In the genomic region with DNA sequence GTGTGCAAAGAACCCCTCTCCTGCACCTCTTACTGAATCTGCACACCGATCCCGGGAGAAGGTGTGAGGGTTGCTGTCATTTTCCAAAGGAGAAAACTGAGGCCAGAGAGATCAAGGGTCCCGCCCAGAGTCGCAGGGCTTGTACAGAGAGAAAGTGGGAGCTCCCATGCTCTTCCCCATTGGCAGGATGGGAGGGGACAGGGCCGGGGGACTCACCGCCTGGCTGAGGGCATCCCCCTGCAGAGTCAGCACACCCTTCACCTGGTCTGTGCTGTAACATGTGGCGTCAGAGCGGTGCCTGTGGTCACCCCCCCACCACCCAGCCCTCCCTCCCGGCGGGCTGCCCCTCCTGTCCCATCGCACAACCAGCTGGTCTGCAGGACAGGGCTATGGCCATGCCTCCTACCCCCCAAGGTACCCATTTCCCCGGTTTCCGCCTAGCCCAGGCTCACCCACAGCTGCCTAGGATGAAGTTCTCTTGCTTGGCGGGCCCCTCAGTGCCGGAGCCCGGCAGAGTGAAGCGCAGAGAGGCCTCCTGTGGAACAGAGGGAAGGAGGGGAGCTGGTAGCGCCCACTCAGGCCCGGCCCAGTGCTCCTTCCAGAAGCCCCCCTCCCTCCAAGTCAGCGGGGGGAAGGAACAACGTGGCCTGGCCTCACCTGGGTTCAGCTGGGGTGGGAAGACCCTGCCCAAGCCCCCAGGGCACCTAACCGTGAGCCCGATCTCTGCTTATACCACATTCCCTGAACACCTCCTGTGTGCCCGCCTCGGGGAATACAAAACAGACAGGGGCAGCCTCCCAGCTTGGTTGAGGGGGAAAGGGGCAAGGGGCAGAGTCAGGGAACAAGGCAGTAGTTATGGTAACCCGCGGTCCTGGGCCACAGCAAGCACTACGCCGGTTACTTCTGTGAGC, we compare ENCODE assay signal across 10 cellular contexts. TPM values are rescaled to one million over a fixed set of nuclear protein-coding genes. Genes with fewer than 3 reads are reported as not detected.
DNase-seq lines count a peak whose midpoint lies in the region; ATAC-seq lines count a peak whose summit lies in the region.
"Had no signal": no experiment of that assay in that cellular context is flagged by ENCODE, and none has a peak within 500 bp of the region (broad histone marks: within the 10 kb centered on the region; RNA-seq: fewer than 3 reads in every experiment).

No MANE protein-coding gene starts in this region.

- H3K9ac ChIP-seq in iPS-15b (ENCODE audit: low read depth, low read length), result peak overlapping the region; percentile 65

- H3K9me3 Mint-ChIP-seq in activated T-helper 17 cell treated with anti-CD3 and anti-CD28 coated beads, Interleukin-2, amount 50 U/mL, for 72 hours, result no peaks in the 10 kb centered on the region
- H3K9me3 Mint-ChIP-seq in stimulated activated naive CD8-positive, alpha-beta T cell treated with anti-CD3 and anti-CD28 coated beads, Interleukin-15, amount 100 ng/mL, for 72 hours, result no peaks in the 10 kb centered on the region

- peaks cover 23% of the 10 kb centered on the region for H3K36me3 Mint-ChIP-seq in activated T-helper 17 cell treated with anti-CD3 and anti-CD28 coated beads, Interleukin-2, amount 50 U/mL, for 72 hours (ENCODE audit: low read depth)

- no peaks in the 10 kb centered on the region for H3K4me1 ChIP-seq in iPS-15b (ENCODE audit: control insufficient read depth, insufficient read depth, low read length)

- H3K27me3 Mint-ChIP-seq in activated T-helper 17 cell treated with anti-CD3 and anti-CD28 coated beads, Interleukin-2, amount 50 U/mL, for 72 hours, result no peaks in the 10 kb centered on the region
- no peaks in the 10 kb centered on the region for H3K27me3 Mint-ChIP-seq in stimulated activated naive CD8-positive, alpha-beta T cell treated with anti-CD3 and anti-CD28 coated beads, Interleukin-15, amount 100 ng/mL, for 72 hours

- no peaks in the 10 kb centered on the region for H3K27me3 ChIP-seq in iPS-15b (ENCODE audit: control insufficient read depth, insufficient read depth, low read length)

- H3K4me3 ChIP-seq in iPS-15b (ENCODE audit: low read depth, low read length), result peak overlapping the region; percentile 63

- ATAC-seq in activated T-helper 17 cell treated with anti-CD3 and anti-CD28 coated beads, Interleukin-2, amount 50 U/mL, for 72 hours (replicated peaks), result no peak
- no peak for ATAC-seq in stimulated activated naive CD8-positive, alpha-beta T cell treated with anti-CD3 and anti-CD28 coated beads, Interleukin-15, amount 100 ng/mL, for 72 hours

- H3K4me3 Mint-ChIP-seq in activated T-helper 17 cell treated with anti-CD3 and anti-CD28 coated beads, Interleukin-2, amount 50 U/mL, for 72 hours, result peak overlapping the region; percentile 81
- peak overlapping the region; percentile 82 to 91 for H3K4me3 Mint-ChIP-seq in stimulated activated naive CD8-positive, alpha-beta T cell treated with anti-CD3 and anti-CD28 coated beads, Interleukin-15, amount 100 ng/mL, for 72 hours

- H3K27ac Mint-ChIP-seq in activated T-helper 17 cell treated with anti-CD3 and anti-CD28 coated beads, Interleukin-2, amount 50 U/mL, for 72 hours, result peak overlapping the region; percentile 54
- H3K27ac Mint-ChIP-seq in stimulated activated naive CD8-positive, alpha-beta T cell treated with anti-CD3 and anti-CD28 coated beads, Interleukin-15, amount 100 ng/mL, for 72 hours, result peak overlapping the region in 1 of 2 donors; percentile 48

- peak; percentile 47 for DNase-seq in DMS 273 (lab: John Stamatoyannopoulos, UW; ENCODE audit: unreplicated experiment)
- no peak for DNase-seq in DMS 273 treated with DMSO at 0.1 percent for 48 hours (lab: John Stamatoyannopoulos, UW)
- DNase-seq in stimulated activated naive CD8-positive, alpha-beta T cell treated with anti-CD3 and anti-CD28 coated beads, Interleukin-15, amount 100 ng/mL, for 72 hours, result no peak
- DNase-seq in central memory CD4-positive, alpha-beta T cell, result no peak
- no peak for DNase-seq in DMS153 treated with DMSO at 0.1 percent for 48 hours (lab: John Stamatoyannopoulos, UW; ENCODE audit: unreplicated experiment)
- DNase-seq in hippocampal formation (lab: John Stamatoyannopoulos, UW), result no peak

- H3K4me1 Mint-ChIP-seq in activated T-helper 17 cell treated with anti-CD3 and anti-CD28 coated beads, Interleukin-2, amount 50 U/mL, for 72 hours, result no peaks in the 10 kb centered on the region
- peaks cover 26% of the 10 kb centered on the region for H3K4me1 Mint-ChIP-seq in stimulated activated naive CD8-positive, alpha-beta T cell treated with anti-CD3 and anti-CD28 coated beads, Interleukin-15, amount 100 ng/mL, for 72 hours

- H3K36me3 ChIP-seq in iPS-15b (ENCODE audit: control insufficient read depth, insufficient read depth, low read length), result peaks cover 33% of the 10 kb centered on the region

- no peaks in the 10 kb centered on the region for H3K9me3 ChIP-seq in iPS-15b (ENCODE audit: control insufficient read depth, insufficient read depth, low read length)

RNA-seq across cellular contexts. Expression of a gene that starts 1.1 kb away (rescaled TPM):
- total RNA-seq in activated T-helper 17 cell treated with anti-CD3 and anti-CD28 coated beads, Interleukin-2, amount 50 U/mL, for 72 hours, result 1 to 10 TPM; 8.0 to 8.8 TPM

RNA-seq across cellular contexts. Expression of a gene that starts 6.1 kb away (rescaled TPM):
- not detected for total RNA-seq in activated T-helper 17 cell treated with anti-CD3 and anti-CD28 coated beads, Interleukin-2, amount 50 U/mL, for 72 hours
- total RNA-seq: A172, NCI-H460 had no signal

RNA-seq across cellular contexts. Expression of a gene that starts 13.2 kb away (rescaled TPM):
- not detected for total RNA-seq in activated T-helper 17 cell treated with anti-CD3 and anti-CD28 coated beads, Interleukin-2, amount 50 U/mL, for 72 hours
- total RNA-seq: A172, NCI-H460 had no signal

RNA-seq across cellular contexts. Expression of a gene that starts 34.3 kb away (rescaled TPM):
- total RNA-seq in activated T-helper 17 cell treated with anti-CD3 and anti-CD28 coated beads, Interleukin-2, amount 50 U/mL, for 72 hours, result 10 to 100 TPM in 1 of 2 donors, 1 to 10 TPM in 1; 9.7 to 12.5 TPM

RNA-seq across cellular contexts. Expression of a gene that starts 45.8 kb away (rescaled TPM):
- total RNA-seq in activated T-helper 17 cell treated with anti-CD3 and anti-CD28 coated beads, Interleukin-2, amount 50 U/mL, for 72 hours, result 10 to 100 TPM; 57.8 to 97.2 TPM
